In the genomic region with DNA sequence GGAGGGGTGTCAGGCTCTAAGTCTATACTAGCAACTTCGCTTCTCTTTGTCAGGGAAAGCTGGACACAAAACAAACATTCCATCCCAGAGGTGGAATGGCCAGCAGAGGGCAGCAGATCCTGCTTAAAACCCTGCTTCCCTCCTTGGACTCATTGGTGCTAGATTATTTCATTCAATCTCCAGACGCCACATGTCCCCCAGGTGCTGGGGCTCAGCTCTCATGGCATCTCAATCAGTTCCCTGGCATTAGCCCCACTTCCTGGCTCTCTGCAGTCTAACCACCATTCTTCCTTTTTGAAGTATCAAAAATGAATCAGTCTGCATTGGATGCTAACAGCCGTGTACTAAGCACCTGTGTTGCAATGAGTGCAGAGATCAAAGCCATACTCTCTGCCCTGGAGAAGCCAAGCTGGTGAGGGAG, we compare ENCODE assay signal across 7 cellular contexts.
A peak's percentile ranks its signal among the peaks of the same experiment; 100 is the strongest.
DNase-seq lines count a peak whose midpoint lies in the region; ATAC-seq and TF ChIP-seq lines count a peak whose summit lies in the region.

No MANE protein-coding gene starts in this region.

- DNase-seq in NCI-H1092 treated with DMSO at 0.1 percent for 48 hours (lab: John Stamatoyannopoulos, UW) (peak; percentile 67), choroid plexus epithelial cell (ENCODE audit: low read depth) (peak; percentile 79), left kidney (ENCODE audit: low read depth, low spot score) (peak; percentile 92)
- DNase-seq in activated CD4-positive, alpha-beta T cell treated with anti-CD3 and anti-CD28 coated beads for 1 hour = peak; percentile 16
- DNase-seq in stimulated activated CD4-positive, alpha-beta T cell treated with anti-CD3 and anti-CD28 coated beads, TNF-alpha, amount 100 ng/mL, for 24 hours (ENCODE audit: low read depth in 3 of 3) = peak; percentile 9 to 57 (median 16)

- no peak for ATAC-seq in HG03139 (IDR thresholded peaks at IDR 0.05; ENCODE audit: unreplicated experiment)

- no peak overlapping the region for H3K4me3 ChIP-seq in GM12875 (ENCODE audit: low read depth, low read length)
- H3K4me3 ChIP-seq in choroid plexus epithelial cell (ENCODE audit: low read depth, low read length) = no peak overlapping the region

- peak; percentile 84 for TF ChIP-seq CTCF in GM12875 (IDR thresholded peaks at IDR 0.05; ENCODE audit: borderline replicate concordance, insufficient read depth, low read depth, low read length)
- TF ChIP-seq CTCF in choroid plexus epithelial cell (conservative IDR thresholded peaks at IDR 0.05; ENCODE audit: low read depth, low read length) = peak; percentile 92

Comparison
In these comparisons a context has a peak if more than half of its experiments do, and no peak if none do; other contexts are left out.
1. DNase-seq: peak in every context shown above with its lines; median percentile 92 in left kidney; 79 in choroid plexus epithelial cell; 67 in NCI-H1092 treated with DMSO at 0.1 percent for 48 hours; 16 in activated CD4-positive, alpha-beta T cell treated with anti-CD3 and anti-CD28 coated beads for 1 hour; 16 in stimulated activated CD4-positive, alpha-beta T cell treated with anti-CD3 and anti-CD28 coated beads, TNF-alpha, amount 100 ng/mL, for 24 hours.